19 cellular contexts compared by ENCODE assay signal in the genomic region with DNA sequence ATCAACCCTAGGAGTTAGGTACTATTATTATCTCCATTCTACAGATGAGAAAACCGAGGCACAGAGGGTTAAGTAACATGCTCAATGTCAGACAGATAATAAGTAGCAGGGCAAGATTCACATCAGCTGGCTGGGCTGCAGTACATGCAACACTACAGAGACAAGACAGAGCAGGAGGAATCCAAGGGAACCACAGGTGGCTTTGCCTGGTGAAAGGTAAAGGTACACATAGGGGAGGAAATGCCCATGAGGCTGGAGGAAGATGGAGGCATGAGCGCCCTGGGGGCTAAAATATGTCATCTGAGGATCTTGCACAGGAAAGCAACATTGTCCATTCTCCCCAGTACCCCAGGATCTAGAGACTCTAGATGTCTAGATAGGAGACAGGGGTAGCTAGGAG. TPM values are rescaled to one million over a fixed set of nuclear protein-coding genes. Genes with fewer than 3 reads are reported as not detected.
DNase-seq lines count a peak whose midpoint lies in the region; ATAC-seq, FAIRE-seq and TF ChIP-seq lines count a peak whose summit lies in the region.
"Had no signal": no experiment of that assay in that cellular context is flagged by ENCODE, and none has a peak within 500 bp of the region (broad histone marks: within the 10 kb centered on the region; RNA-seq: fewer than 3 reads in every experiment).

No MANE protein-coding gene starts in this region.

- TF ChIP-seq CTCF in OCI-LY3 (IDR thresholded peaks at IDR 0.05; ENCODE audit: low read depth, low read length) = no peak
- no peak for TF ChIP-seq CTCF in astrocyte (IDR thresholded peaks at IDR 0.05; ENCODE audit: insufficient read depth, low read depth, low read length)

- H3K9me3 ChIP-seq in OCI-LY3 (ENCODE audit: insufficient read depth, low read length) (no peaks in the 10 kb centered on the region), astrocyte (ENCODE audit: insufficient read depth, low read depth, low read length) (no peaks in the 10 kb centered on the region)
- H3K9me3 ChIP-seq: HAP-1, ovary, vagina had no signal

- H3K27me3 Mint-ChIP-seq in activated T-cell treated with anti-CD3 and anti-CD28 coated beads, Interleukin-2, amount 50 U/mL, for 4 hours (ENCODE audit: low read depth) = no peaks in the 10 kb centered on the region
- no peaks in the 10 kb centered on the region for H3K27me3 Mint-ChIP-seq in astrocyte (ENCODE audit: low read depth, unreplicated experiment)
- H3K27me3 Mint-ChIP-seq in stimulated activated memory B cell treated with anti-CD40 and anti-IgM and Interleukin-4, amounts not matched to agents 10 μg/mL and 1 μg/mL and 100 μg/mL, for 72 hours = no peaks in the 10 kb centered on the region
- H3K27me3 Mint-ChIP-seq: naive thymus-derived CD8-positive, alpha-beta T cell had no signal

- H3K4me2 ChIP-seq in OCI-LY3 (ENCODE audit: low read length) (peak overlapping the region; percentile 88), astrocyte (ENCODE audit: low read length) (peak overlapping the region; percentile 65)
- H3K4me2 ChIP-seq: PC-9 had no signal

- no peak for DNase-seq in activated T-cell treated with anti-CD3 and anti-CD28 coated beads, Interleukin-2, amount 50 U/mL, for 4 hours
- DNase-seq in activated T-cell treated with anti-CD3 and anti-CD28 coated beads, Interleukin-2, amount 50 U/mL, for 1 hour = no peak
- no peak for DNase-seq in astrocyte (ENCODE audit: low read depth)
- DNase-seq in left lobe of liver (ENCODE audit: low spot score) = no peak
- no peak for DNase-seq in urothelium cell line (ENCODE audit: low spot score)
- DNase-seq: hippocampal formation; islet precursor cell; mesendoderm; naive thymus-derived CD8-positive, alpha-beta T cell; NCI-H1417 treated with DMSO at 0.1 percent for 48 hours; NCI-H748 treated with DMSO at 0.1 percent for 48 hours; ovary had no signal

- peaks cover 49% of the 10 kb centered on the region for H3K4me1 Mint-ChIP-seq in activated T-cell treated with anti-CD3 and anti-CD28 coated beads, Interleukin-2, amount 50 U/mL, for 4 hours (ENCODE audit: low read depth)
- H3K4me1 Mint-ChIP-seq in astrocyte (ENCODE audit: low read depth, unreplicated experiment) = peaks cover 17% of the 10 kb centered on the region
- H3K4me1 Mint-ChIP-seq in stimulated activated memory B cell treated with anti-CD40 and anti-IgM and Interleukin-4, amounts not matched to agents 10 μg/mL and 1 μg/mL and 100 μg/mL, for 72 hours = peaks cover 66% of the 10 kb centered on the region

- FAIRE-seq in astrocyte (lab: Jason Lieb, UNC) (no peak), urothelium cell line (lab: Jason Lieb, UNC) (no peak)

- peaks cover 52% of the 10 kb centered on the region for H3K36me3 Mint-ChIP-seq in activated T-cell treated with anti-CD3 and anti-CD28 coated beads, Interleukin-2, amount 50 U/mL, for 4 hours (ENCODE audit: insufficient read depth)
- H3K36me3 Mint-ChIP-seq in astrocyte (ENCODE audit: low read depth, unreplicated experiment) = peaks cover 15% of the 10 kb centered on the region
- H3K36me3 Mint-ChIP-seq in stimulated activated memory B cell treated with anti-CD40 and anti-IgM and Interleukin-4, amounts not matched to agents 10 μg/mL and 1 μg/mL and 100 μg/mL, for 72 hours = peaks cover 50% of the 10 kb centered on the region

- no peak for ATAC-seq in activated T-cell treated with anti-CD3 and anti-CD28 coated beads, Interleukin-2, amount 50 U/mL, for 4 hours
- ATAC-seq in stimulated activated memory B cell treated with anti-CD40 and anti-IgM and Interleukin-4, amounts not matched to agents 10 μg/mL and 1 μg/mL and 100 μg/mL, for 72 hours = no peak
- ATAC-seq in HG02973 (IDR thresholded peaks at IDR 0.05; ENCODE audit: unreplicated experiment) (no peak), left lobe of liver (no peak)

- H4K20me1 ChIP-seq in OCI-LY3 (ENCODE audit: insufficient read depth, low read length) (peaks cover 23% of the 10 kb centered on the region), astrocyte (ENCODE audit: insufficient read depth, low read length) (no peaks in the 10 kb centered on the region)

- H3K4me3 ChIP-seq in OCI-LY3 (ENCODE audit: low read length) (peak overlapping the region; percentile 63), astrocyte (ENCODE audit: insufficient read depth, low read depth, low read length) (peak overlapping the region; percentile 4)
- H3K4me3 ChIP-seq: HAP-1, ovary, PC-9, vagina had no signal

- H3K27me3 ChIP-seq in OCI-LY3 (ENCODE audit: low read depth, low read length) (no peaks in the 10 kb centered on the region), astrocyte (ENCODE audit: insufficient read depth, low read length) (no peaks in the 10 kb centered on the region)
- H3K27me3 ChIP-seq: ovary, vagina had no signal

- H3K9ac ChIP-seq in OCI-LY3 (ENCODE audit: low read length) = no peak overlapping the region
- peak overlapping the region; percentile 55 for H3K9ac ChIP-seq in astrocyte (ENCODE audit: low read length)

- H3K4me1 ChIP-seq in OCI-LY3 (ENCODE audit: low read length) (peaks cover 23% of the 10 kb centered on the region), astrocyte (ENCODE audit: insufficient read depth, low read length) (peaks cover 17% of the 10 kb centered on the region)
- H3K4me1 ChIP-seq: HAP-1 had no signal

- H2AFZ ChIP-seq in OCI-LY3 (ENCODE audit: low read depth, low read length) (no peak overlapping the region), astrocyte (ENCODE audit: low read depth, low read length) (no peak overlapping the region)
- H2AFZ ChIP-seq: PC-9 had no signal

- no peaks in the 10 kb centered on the region for H3K9me3 Mint-ChIP-seq in activated T-cell treated with anti-CD3 and anti-CD28 coated beads, Interleukin-2, amount 50 U/mL, for 4 hours
- peaks cover 1% of the 10 kb centered on the region for H3K9me3 Mint-ChIP-seq in astrocyte (ENCODE audit: unreplicated experiment)
- H3K9me3 Mint-ChIP-seq in stimulated activated memory B cell treated with anti-CD40 and anti-IgM and Interleukin-4, amounts not matched to agents 10 μg/mL and 1 μg/mL and 100 μg/mL, for 72 hours = peaks cover 4% of the 10 kb centered on the region
- H3K9me3 Mint-ChIP-seq: CD8-positive, alpha-beta T cell; naive thymus-derived CD8-positive, alpha-beta T cell had no signal

- H3K27ac ChIP-seq in OCI-LY3 (ENCODE audit: low read length) (0 out of 2 replicates have a peak overlapping the region, but pooled peaks have one; percentile 43), astrocyte (ENCODE audit: low read depth, low read length) (peak overlapping the region; percentile 79)
- H3K27ac ChIP-seq: ovary, PC-9, vagina had no signal

- H3K27ac Mint-ChIP-seq in astrocyte (ENCODE audit: unreplicated experiment) = no peak overlapping the region
- peak overlapping the region; percentile 72 for H3K27ac Mint-ChIP-seq in stimulated activated memory B cell treated with anti-CD40 and anti-IgM and Interleukin-4, amounts not matched to agents 10 μg/mL and 1 μg/mL and 100 μg/mL, for 72 hours
- H3K27ac Mint-ChIP-seq: CD8-positive, alpha-beta T cell had no signal

- peak overlapping the region; percentile 60 for H3K4me3 Mint-ChIP-seq in activated T-cell treated with anti-CD3 and anti-CD28 coated beads, Interleukin-2, amount 50 U/mL, for 4 hours
- H3K4me3 Mint-ChIP-seq in astrocyte (ENCODE audit: unreplicated experiment) = no peak overlapping the region
- peak overlapping the region; percentile 61 for H3K4me3 Mint-ChIP-seq in stimulated activated memory B cell treated with anti-CD40 and anti-IgM and Interleukin-4, amounts not matched to agents 10 μg/mL and 1 μg/mL and 100 μg/mL, for 72 hours

- H3K36me3 ChIP-seq in OCI-LY3 (replicated peaks; ENCODE audit: low read depth, low read length) (peaks cover 41% of the 10 kb centered on the region), astrocyte (ENCODE audit: insufficient read depth, low read length) (peaks cover 2% of the 10 kb centered on the region)
- H3K36me3 ChIP-seq: ovary, vagina had no signal

- H3K79me2 ChIP-seq in OCI-LY3 (ENCODE audit: low read length) = peaks cover 40% of the 10 kb centered on the region
- peaks cover 44% of the 10 kb centered on the region for H3K79me2 ChIP-seq in astrocyte (ENCODE audit: insufficient read depth, low read length)

RNA-seq across cellular contexts. Expression of gene ZBTB21, which starts 8.4 kb away (rescaled TPM):
- 10 to 100 TPM; 25.6 to 33.7 (median 27.2) TPM for total RNA-seq in activated T-cell treated with anti-CD3 and anti-CD28 coated beads, Interleukin-2, amount 50 U/mL, for 4 hours
- total RNA-seq in astrocyte (18.3 and 20.5 TPM in 2 replicates), left lobe of liver (4.2 TPM)

RNA-seq across cellular contexts. Expression of gene C2CD2, which starts 48.0 kb away (rescaled TPM):
- total RNA-seq in activated T-cell treated with anti-CD3 and anti-CD28 coated beads, Interleukin-2, amount 50 U/mL, for 4 hours = 1 to 10 TPM; 1.6 to 7.4 (median 4.3) TPM
- total RNA-seq in astrocyte = 6.7 and 8.3 TPM in 2 replicates
- total RNA-seq in left lobe of liver = 10.5 TPM
